ENCODE assay signal across 9 cellular contexts in the genomic region with DNA sequence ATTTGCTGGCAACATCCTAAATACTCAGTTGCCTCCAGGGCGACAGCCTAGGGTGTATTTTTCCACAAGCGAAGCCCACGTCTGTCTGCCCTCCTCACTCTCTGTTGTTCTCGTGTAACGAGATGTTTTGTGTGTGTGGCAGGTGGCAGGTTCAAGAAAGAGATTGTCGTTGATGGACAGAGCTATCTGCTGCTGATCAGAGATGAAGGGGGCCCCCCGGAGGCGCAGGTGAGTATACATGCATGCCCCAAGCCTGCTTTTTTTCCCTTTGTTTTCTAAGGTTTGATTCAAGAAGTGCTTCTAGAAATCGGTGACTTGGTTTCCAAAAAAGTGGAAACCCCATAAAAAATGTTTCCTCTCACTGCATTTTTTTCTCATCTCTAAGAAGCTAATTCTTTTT.
DNase-seq lines count a peak whose midpoint lies in the region; ATAC-seq and TF ChIP-seq lines count a peak whose summit lies in the region.
"Had no signal": no experiment of that assay in that cellular context is flagged by ENCODE, and none has a peak within 500 bp of the region (broad histone marks: within the 10 kb centered on the region; RNA-seq: fewer than 3 reads in every experiment).

No MANE protein-coding gene starts in this region.

- H3K27me3 ChIP-seq in heart left ventricle (no peaks in the 10 kb centered on the region), mesenchymal stem cell (ENCODE audit: control insufficient read depth in 1 of 2, insufficient read depth in 1 of 2, low read length in 2 of 2) (no peaks in the 10 kb centered on the region)

- peak in 3 of 12 donors; percentile 10 to 15 (median 14) for TF ChIP-seq CTCF in heart left ventricle (IDR thresholded peaks at IDR 0.05)

- no peak for TF ChIP-seq POLR2A in heart left ventricle (IDR thresholded peaks at IDR 0.05)

- H2BK15ac ChIP-seq in mesenchymal stem cell (ENCODE audit: low read depth, poor library complexity, severe bottlenecking): no peak overlapping the region

- H2BK5ac ChIP-seq in mesenchymal stem cell (ENCODE audit: low read depth, low read length, poor library complexity, severe bottlenecking): no peak overlapping the region

- no peak overlapping the region for H2AK5ac ChIP-seq in mesenchymal stem cell (ENCODE audit: low read length, severe bottlenecking)

- no peak overlapping the region for H3K27ac Mint-ChIP-seq in immature natural killer cell

- H3K4me1 Mint-ChIP-seq in immature natural killer cell: peaks cover 19 to 29% of the 10 kb centered on the region in 2 donors
- H3K4me1 Mint-ChIP-seq: naive B cell had no signal

- no peak overlapping the region for H2AFZ ChIP-seq in mesenchymal stem cell (ENCODE audit: low read depth, low read length)

- intact Hi-C loops in heart left ventricle (cut with DNase I): loop anchor here in 9 of 10 donors (5.0 to 10.0 kb wide), 5 partner anchors 66 to 1196 kb away; no protein-coding TSS in a partner anchor

- H3K27ac ChIP-seq in heart left ventricle: no peak overlapping the region
- no peak overlapping the region for H3K27ac ChIP-seq in mesenchymal stem cell (ENCODE audit: low read length, poor library complexity, severe bottlenecking)

- DNase-seq in COLO829 (ENCODE audit: low spot score): peak; percentile 17
- DNase-seq in HuH-7.5 (ENCODE audit: low spot score): peak; percentile 47
- DNase-seq in SK-N-DZ (ENCODE audit: low spot score): peak; percentile 16
- DNase-seq in immature natural killer cell: peak in 2 of 3 donors; percentile 18 to 38
- no peak for DNase-seq in heart left ventricle
- no peak for DNase-seq in GDM1 (lab: John Stamatoyannopoulos, UW)
- DNase-seq in mesenchymal stem cell: no peak
- DNase-seq: naive B cell had no signal

- no peak overlapping the region for H2BK12ac ChIP-seq in mesenchymal stem cell (ENCODE audit: low read length in 2 of 2)

- H3K9me3 Mint-ChIP-seq in immature natural killer cell: no peaks in the 10 kb centered on the region

- no peak overlapping the region for H3K4me3 ChIP-seq in heart left ventricle
- H3K4me3 ChIP-seq in mesenchymal stem cell (ENCODE audit: insufficient read depth in 1 of 2, low read depth in 1 of 2, low read length in 2 of 2): no peak overlapping the region

- H2BK120ac ChIP-seq in mesenchymal stem cell (ENCODE audit: low read depth, low read length): no peak overlapping the region

- no peak overlapping the region for H4K8ac ChIP-seq in mesenchymal stem cell (ENCODE audit: low read length)

- no peak overlapping the region for H3K23ac ChIP-seq in mesenchymal stem cell (ENCODE audit: low read length in 2 of 2)

- H3K4me3 Mint-ChIP-seq in immature natural killer cell: no peak overlapping the region

- peaks cover 3 to 10% (median 5%) of the 10 kb centered on the region in 3 donors for H3K36me3 Mint-ChIP-seq in immature natural killer cell
- H3K36me3 Mint-ChIP-seq: naive B cell had no signal

- no peak overlapping the region for H3K18ac ChIP-seq in mesenchymal stem cell (ENCODE audit: low read depth in 1 of 2, low read length in 2 of 2)

- H3K79me1 ChIP-seq in mesenchymal stem cell (replicated peaks; ENCODE audit: low read length, poor library complexity, severe bottlenecking): peaks cover 24% of the 10 kb centered on the region

- WGBS in heart left ventricle, 4 donors: 73 to 84% (median 78%) methylated on average over 9 of the region's 9 CpGs
- 70% methylated on average over 9 of the region's 9 CpGs for WGBS in mesenchymal stem cell

- H3K27me3 Mint-ChIP-seq in immature natural killer cell (ENCODE audit: low read depth in 3 of 3): peaks cover 0 to 4% (median 0%) of the 10 kb centered on the region in 3 donors

- peaks cover 0 to 22% (median 7%) of the 10 kb centered on the region in 9 donors for H3K36me3 ChIP-seq in heart left ventricle
- peaks cover 20 to 38% of the 10 kb centered on the region in 2 experiments for H3K36me3 ChIP-seq in mesenchymal stem cell (ENCODE audit: control insufficient read depth in 1 of 2, insufficient read depth in 2 of 2, low read depth in 1 of 2, low read length in 2 of 2)

- H3K4me1 ChIP-seq in heart left ventricle: no peaks in the 10 kb centered on the region
- peaks cover 4% of the 10 kb centered on the region for H3K4me1 ChIP-seq in mesenchymal stem cell (ENCODE audit: control insufficient read depth, insufficient read depth, low read depth, low read length)

- no peaks in the 10 kb centered on the region for H3K9me3 ChIP-seq in heart left ventricle
- H3K9me3 ChIP-seq in mesenchymal stem cell (ENCODE audit: control insufficient read depth, low read length): no peaks in the 10 kb centered on the region

- no peak overlapping the region for H4K91ac ChIP-seq in mesenchymal stem cell (ENCODE audit: low read length)

- no peak overlapping the region for H3K4ac ChIP-seq in mesenchymal stem cell (ENCODE audit: low read depth in 1 of 2, low read length in 2 of 2)

- H3K4me2 ChIP-seq in mesenchymal stem cell (ENCODE audit: low read length, poor library complexity, severe bottlenecking): no peak overlapping the region

- no peak overlapping the region for H3K14ac ChIP-seq in mesenchymal stem cell (ENCODE audit: low read length in 2 of 2)

- H3K9ac ChIP-seq in mesenchymal stem cell (ENCODE audit: low read length): no peak overlapping the region

- no peak for ATAC-seq in heart left ventricle
- no peak for ATAC-seq in GM21786 (IDR thresholded peaks at IDR 0.05; ENCODE audit: unreplicated experiment)

Comparison
In these comparisons a context has a peak if more than half of its experiments do, and no peak if none do; other contexts are left out.
1. DNase-seq: peak in COLO829 (single experiment), HuH-7.5 (single experiment), SK-N-DZ (single experiment) and immature natural killer cell (2 of 3); none in heart left ventricle (0 of 5), GDM1 (single experiment) and mesenchymal stem cell (single experiment).